8 cellular contexts compared by ENCODE assay signal in genomic region chr15:56491110-56491722, GRCh38. TPM values are rescaled to one million over a fixed set of nuclear protein-coding genes. Genes with fewer than 3 reads are reported as not detected.
DNase-seq lines count a peak whose midpoint lies in the region; ATAC-seq and TF ChIP-seq lines count a peak whose summit lies in the region.

No MANE protein-coding gene starts in this region.

- H3K36me3 Mint-ChIP-seq in MCF 10A (ENCODE audit: insufficient read depth, unreplicated experiment) = no peaks in the 10 kb centered on the region

- no peaks in the 10 kb centered on the region for H3K9me3 Mint-ChIP-seq in MCF 10A (ENCODE audit: unreplicated experiment)

- CTCF ChIA-PET in MCF 10A (lab: Yijun Ruan, JAX) = interaction anchor here (0.5 to 4.3 kb wide), 48 partner anchors 8 to 1984 kb away, joined by 3 to 20 read pairs (median 3); no protein-coding TSS in a partner anchor

- no peaks in the 10 kb centered on the region for H3K27me3 Mint-ChIP-seq in MCF 10A (ENCODE audit: insufficient read depth, unreplicated experiment)

- BruUV-seq in MCF 10A (replicated peaks; lab: Mats Ljungman, UMichigan) = no TSS peak

- no peak overlapping the region for H3K27ac Mint-ChIP-seq in MCF 10A (ENCODE audit: low read depth, unreplicated experiment)

- H3K4me3 Mint-ChIP-seq in MCF 10A (ENCODE audit: unreplicated experiment) = no peak overlapping the region

- DNase-seq in CD1c-positive myeloid dendritic cell (ENCODE audit: extremely low spot score) = peak; percentile 67
- DNase-seq in NCI-H146 treated with DMSO at 0.1 percent for 48 hours (lab: John Stamatoyannopoulos, UW; ENCODE audit: unreplicated experiment) = peak; percentile 20
- DNase-seq in T-helper 9 cell = peak; percentile 27
- peak; percentile 72 for DNase-seq in MCF 10A (ENCODE audit: unreplicated experiment)
- peak; percentile 75 for DNase-seq in islet precursor cell
- peak; percentile 57 for DNase-seq in stimulated activated CD4-positive, alpha-beta T cell treated with anti-CD3 and anti-CD28 coated beads, Interleukin-1b, Interleukin-23, amount 100 ng/mL, for 48 hours

- intact Hi-C loops in MCF 10A (cut with micrococcal nuclease) = loop anchor here (1.0 to 10.0 kb wide), 4 partner anchors 644 to 844 kb away; no protein-coding TSS in a partner anchor

- peak; percentile 60 for ATAC-seq in GM21526 (IDR thresholded peaks at IDR 0.05; ENCODE audit: low FRiP score, unreplicated experiment)
- no peak for ATAC-seq in HG03354 (IDR thresholded peaks at IDR 0.05; ENCODE audit: poor library complexity, severe bottlenecking, unreplicated experiment)

- TF ChIP-seq CTCF in MCF 10A (IDR thresholded peaks at IDR 0.05; ENCODE audit: unreplicated experiment) = peak; percentile 79

- H3K4me1 Mint-ChIP-seq in MCF 10A (ENCODE audit: insufficient read depth, unreplicated experiment) = no peaks in the 10 kb centered on the region

- POLR2A ChIA-PET in MCF 10A (lab: Yijun Ruan, JAX) = interaction anchor here (1.3 kb wide), 1 partner anchor 396 kb away, joined by 4 read pairs; no protein-coding TSS in a partner anchor

RNA-seq across cellular contexts. Expression of gene MNS1, which starts 26.3 kb away (rescaled TPM):
- 1.5 TPM in 2 replicates for total RNA-seq in MCF 10A (2022)

Comparison
In these comparisons a context has a peak if more than half of its experiments do, and no peak if none do; other contexts are left out.
1. DNase-seq: peak in every context shown above with its lines; median percentile 75 in islet precursor cell; 72 in MCF 10A; 67 in CD1c-positive myeloid dendritic cell; 57 in stimulated activated CD4-positive, alpha-beta T cell treated with anti-CD3 and anti-CD28 coated beads, Interleukin-1b, Interleukin-23, amount 100 ng/mL, for 48 hours; 27 in T-helper 9 cell; 20 in NCI-H146 treated with DMSO at 0.1 percent for 48 hours.